ENCODE assay signal across 8 cellular contexts in genomic region chr2:169820101-169820500, GRCh38. TPM values are rescaled to one million over a fixed set of nuclear protein-coding genes. Genes with fewer than 3 reads are reported as not detected.
A peak's percentile ranks its signal among the peaks of the same experiment; 100 is the strongest.
DNase-seq lines count a peak whose midpoint lies in the region; TF ChIP-seq lines count a peak whose summit lies in the region.
"Not testable (repeated sequence)": the region's sequence is repeated elsewhere in the genome, so short reads cannot be mapped to it uniquely, and the experiment has no call there.

No MANE protein-coding gene starts in this region.

- H3K9me2 ChIP-seq in GM23248 (ENCODE audit: insufficient read depth): not testable (repeated sequence)

- H3K27ac Mint-ChIP-seq in activated T-cell treated with anti-CD3 and anti-CD28 coated beads, Interleukin-2, amount 50 U/mL, for 24 hours: peak overlapping the region; percentile 83
- H3K27ac Mint-ChIP-seq in MCF 10A (ENCODE audit: low read depth, unreplicated experiment): peak overlapping the region; percentile 83

- H3K4me1 ChIP-seq in ACC112 (ENCODE audit: control insufficient read depth, insufficient read depth, low read length, unreplicated experiment) (peaks cover 59% of the 10 kb centered on the region), GM23248 (ENCODE audit: insufficient read depth) (peaks cover 49% of the 10 kb centered on the region), SJSA1 (replicated peaks) (peaks cover 47% of the 10 kb centered on the region), osteoblast (ENCODE audit: insufficient read depth, low read length) (peaks cover 55% of the 10 kb centered on the region)

- not testable (repeated sequence) for H3K9me3 ChIP-seq in GM23248 (ENCODE audit: low read depth); SJSA1 (replicated peaks); osteoblast (ENCODE audit: low read depth, low read length)

- H2AFZ ChIP-seq in ACC112 (ENCODE audit: low read length, unreplicated experiment); GM23248; osteoblast (ENCODE audit: low read length): not testable (repeated sequence)

- not testable (repeated sequence) for H3K27me3 Mint-ChIP-seq in activated T-cell treated with anti-CD3 and anti-CD28 coated beads, Interleukin-2, amount 50 U/mL, for 24 hours; MCF 10A (ENCODE audit: insufficient read depth, unreplicated experiment)

- in situ Hi-C loops in GM23248 (cut with MboI): not testable (repeated sequence)

- H3K36me3 Mint-ChIP-seq in activated T-cell treated with anti-CD3 and anti-CD28 coated beads, Interleukin-2, amount 50 U/mL, for 24 hours (ENCODE audit: low read depth): peaks cover 93% of the 10 kb centered on the region
- H3K36me3 Mint-ChIP-seq in MCF 10A (ENCODE audit: insufficient read depth, unreplicated experiment): peaks cover 67% of the 10 kb centered on the region

- H3K9me3 Mint-ChIP-seq in activated T-cell treated with anti-CD3 and anti-CD28 coated beads, Interleukin-2, amount 50 U/mL, for 24 hours; MCF 10A (ENCODE audit: unreplicated experiment): not testable (repeated sequence)

- peak overlapping the region; percentile 21 for H3K4me2 ChIP-seq in GM23248 (ENCODE audit: unreplicated experiment)
- peak overlapping the region; percentile 55 for H3K4me2 ChIP-seq in osteoblast (ENCODE audit: insufficient read depth, low read length)

- peaks cover 68% of the 10 kb centered on the region for H3K4me1 Mint-ChIP-seq in activated T-cell treated with anti-CD3 and anti-CD28 coated beads, Interleukin-2, amount 50 U/mL, for 24 hours (ENCODE audit: low read depth)
- peaks cover 36% of the 10 kb centered on the region for H3K4me1 Mint-ChIP-seq in MCF 10A (ENCODE audit: insufficient read depth, unreplicated experiment)

- 74 to 75% methylated on average over 7 of the region's 7 CpGs for WGBS in GM23248 (ENCODE audit: low coverage in 1 of 2, low lambda C conversion rate in 2 of 2, missing lambda C conversion rate in 2 of 2), 2 experiments

- intact Hi-C loops in MCF 10A (cut with micrococcal nuclease): not testable (repeated sequence)

- peaks cover 42% of the 10 kb centered on the region; the same call in 1 of the 2 replicates for H3F3A ChIP-seq in GM23248 (ENCODE audit: insufficient read depth)

- not testable (repeated sequence) for BruUV-seq in MCF 10A (replicated peaks; lab: Mats Ljungman, UMichigan)

- H3K27me3 ChIP-seq in ACC112 (ENCODE audit: insufficient read depth, low read length); GM23248 (replicated peaks; ENCODE audit: insufficient read depth); SJSA1 (replicated peaks); osteoblast (ENCODE audit: insufficient read depth, low read length): not testable (repeated sequence)

- H4K20me1 ChIP-seq in GM23248 (ENCODE audit: insufficient read depth); osteoblast (ENCODE audit: insufficient read depth, low read length): not testable (repeated sequence)

- POLR2A ChIA-PET in MCF 10A (lab: Yijun Ruan, JAX): interaction anchor here (0.6 to 2.5 kb wide), 5 partner anchors 8 to 358 kb away, joined by 3 to 29 read pairs (median 3); partner anchors contain the start of genes SSB and UBR3

- not testable (repeated sequence) for H3K4me3 Mint-ChIP-seq in activated T-cell treated with anti-CD3 and anti-CD28 coated beads, Interleukin-2, amount 50 U/mL, for 24 hours
- peak overlapping the region; percentile 51 for H3K4me3 Mint-ChIP-seq in MCF 10A (ENCODE audit: unreplicated experiment)

- 0 out of 2 replicates have a peak overlapping the region, but pooled peaks have one; percentile 12 for H3K4me3 ChIP-seq in ACC112 (ENCODE audit: low read depth, low read length)
- not testable (repeated sequence) for H3K4me3 ChIP-seq in GM23248; SJSA1; osteoblast (ENCODE audit: insufficient read depth, low read length)

- not testable (repeated sequence) for TF ChIP-seq CTCF in MCF 10A (IDR thresholded peaks at IDR 0.05; ENCODE audit: unreplicated experiment); osteoblast (IDR thresholded peaks at IDR 0.05; ENCODE audit: extremely low read depth, low read depth, low read length)

- peaks cover 47% of the 10 kb centered on the region for H3K79me2 ChIP-seq in ACC112 (ENCODE audit: control insufficient read depth, insufficient read depth, low read length, unreplicated experiment)
- H3K79me2 ChIP-seq in GM23248 (ENCODE audit: insufficient read depth): peaks cover 72% of the 10 kb centered on the region
- H3K79me2 ChIP-seq in osteoblast (ENCODE audit: insufficient read depth, low read length): peaks cover 43% of the 10 kb centered on the region

- CTCF ChIA-PET in MCF 10A (lab: Yijun Ruan, JAX): interaction anchor here (0.7 kb wide), 1 partner anchor 109 kb away, joined by 3 read pairs; no protein-coding TSS in a partner anchor

- DNase-seq in GM23248 (peak; percentile 58), M059J (ENCODE audit: low read depth) (peak; percentile 72), SJSA1 (ENCODE audit: low read depth in 1 of 2, low spot score in 2 of 2) (peak; percentile 28 to 56), MCF 10A (ENCODE audit: unreplicated experiment) (peak; percentile 71), fibroblast of peridontal ligament (ENCODE audit: extremely low read depth) (peak; percentile 27), osteoblast (ENCODE audit: insufficient read length, low spot score, missing footprints) (peak; percentile 72)
- not testable (repeated sequence) for DNase-seq in activated T-cell treated with anti-CD3 and anti-CD28 coated beads, Interleukin-2, amount 50 U/mL, for 24 hours

- H3K36me3 ChIP-seq in ACC112 (ENCODE audit: insufficient read depth, low read length) (peaks cover 19% of the 10 kb centered on the region; the same call in 1 of the 2 replicates), GM23248 (ENCODE audit: low read depth) (peaks cover 21% of the 10 kb centered on the region), SJSA1 (peaks cover 27% of the 10 kb centered on the region), osteoblast (ENCODE audit: insufficient read depth, low read length) (peaks cover 18% of the 10 kb centered on the region)

- H3K9ac ChIP-seq in GM23248: not testable (repeated sequence)

- H3K27ac ChIP-seq in ACC112 (ENCODE audit: low read depth, low read length) (peak overlapping the region; percentile 90), GM23248 (0 out of 2 replicates have a peak overlapping the region, but pooled peaks have one; percentile 0), SJSA1 (peak overlapping the region; percentile 44), osteoblast (ENCODE audit: low read depth, low read length) (peak overlapping the region; percentile 33)

RNA-seq across cellular contexts. Expression of gene METTL5, which starts 4.6 kb away (rescaled TPM):
- 23.6 and 29.2 TPM in 2 replicates for total RNA-seq in GM23248 (2014; rRNA removed; shearing (Covaris generic))
- polyA plus RNA-seq in GM23248 (2016; fragmentation: Nextera tagmentation; extraction: Ambion mirVana): 78.6 and 83.2 TPM in 2 replicates
- total RNA-seq in M059J (2014; rRNA removed; shearing (Covaris generic)): 89.6 and 92.4 TPM in 2 replicates
- total RNA-seq in SJSA1 (2014; rRNA removed; shearing (Covaris generic)): 81.2 and 120 TPM in 2 replicates
- total RNA-seq in MCF 10A (2022) (68.0 and 109 TPM in 2 replicates), osteoblast (39.8 and 44.2 TPM in 2 replicates)

RNA-seq across cellular contexts. Expression of gene UBR3, which starts 7.2 kb away (rescaled TPM):
- total RNA-seq in GM23248 (2014; rRNA removed; shearing (Covaris generic)): 21.2 and 22.4 TPM in 2 replicates
- polyA plus RNA-seq in GM23248 (2016; fragmentation: Nextera tagmentation; extraction: Ambion mirVana): 8.9 and 9.2 TPM in 2 replicates
- 7.6 and 15.3 TPM in 2 replicates for total RNA-seq in M059J (2014; rRNA removed; shearing (Covaris generic))
- 25.0 and 29.7 TPM in 2 replicates for total RNA-seq in SJSA1 (2014; rRNA removed; shearing (Covaris generic))
- total RNA-seq in MCF 10A (2022) (28.7 and 30.0 TPM in 2 replicates), osteoblast (42.7 and 50.1 TPM in 2 replicates)

RNA-seq across cellular contexts. Expression of gene SSB, which starts 21.4 kb away (rescaled TPM):
- total RNA-seq in GM23248 (2014; rRNA removed; shearing (Covaris generic)): 80.4 and 97.6 TPM in 2 replicates
- polyA plus RNA-seq in GM23248 (2016; fragmentation: Nextera tagmentation; extraction: Ambion mirVana): 200 and 204 TPM in 2 replicates
- total RNA-seq in M059J (2014; rRNA removed; shearing (Covaris generic)): 68.5 and 76.0 TPM in 2 replicates
- 145 and 146 TPM in 2 replicates for total RNA-seq in SJSA1 (2014; rRNA removed; shearing (Covaris generic))
- total RNA-seq in MCF 10A (2022) (98.0 and 113 TPM in 2 replicates), osteoblast (82.2 and 94.1 TPM in 2 replicates)

Comparison
In these comparisons a context has a peak if more than half of its experiments do, and no peak if none do; other contexts are left out.
1. H3K27ac ChIP-seq: peak in every context shown above with its lines; median percentile 90 in ACC112; 44 in SJSA1; 33 in osteoblast; 0 in GM23248.